In genomic region chr2:165969227-165969626, GRCh38 we compare ENCODE assay signal across 26 cellular contexts. TPM values are rescaled to one million over a fixed set of nuclear protein-coding genes. Genes with fewer than 3 reads are reported as not detected.
DNase-seq lines count a peak whose midpoint lies in the region; TF ChIP-seq lines count a peak whose summit lies in the region.
"Had no signal": no experiment of that assay in that cellular context is flagged by ENCODE, and none has a peak within 500 bp of the region (broad histone marks: within the 10 kb centered on the region; RNA-seq: fewer than 3 reads in every experiment).

No MANE protein-coding gene starts in this region.

- no peaks in the 10 kb centered on the region for H3K4me1 ChIP-seq in suprapubic skin
- H3K4me1 ChIP-seq: colonic mucosa, gastrocnemius medialis, Peyer's patch, stomach, tibial artery had no signal

- DNase-seq in NCI-H2171 treated with DMSO at 0.1 percent for 48 hours (lab: John Stamatoyannopoulos, UW) (peak; percentile 9), NCI-H2171 (lab: John Stamatoyannopoulos, UW) (no peak), SK-MEL-5 (ENCODE audit: low read depth, low spot score) (peak; percentile 59), fibroblast of pulmonary artery (ENCODE audit: low read depth) (peak; percentile 19), SHP77 (lab: John Stamatoyannopoulos, UW) (no peak), T-helper 1 cell (no peak), suprapubic skin (ENCODE audit: low spot score in 2 of 2) (no peak)
- DNase-seq: activated CD4-positive, alpha-beta T cell treated with anti-CD3 and anti-CD28 coated beads, Interleukin-2, amount 50 U/mL, for 48 hours; activated CD8-positive, alpha-beta memory T cell treated with anti-CD3 and anti-CD28 coated beads, Interleukin-2, amount 50 U/mL, for 48 hours; activated naive CD4-positive, alpha-beta T cell treated with anti-CD3 and anti-CD28 coated beads, Interleukin-2, amount 50 U/mL, for 16 hours; amygdala; CD8-positive, alpha-beta memory T cell; colonic mucosa; DND-41; effector memory CD4-positive, alpha-beta T cell; gastrocnemius medialis; NCI-H1417 treated with DMSO at 0.1 percent for 48 hours; nephron progenitor cell; ovary; Peyer's patch; stomach; tibial artery had no signal

- TF ChIP-seq EP300 in Ishikawa (IDR thresholded peaks at IDR 0.05; ENCODE audit: borderline replicate concordance) (no peak), suprapubic skin (IDR thresholded peaks at IDR 0.05) (no peak)

- H3K9me3 ChIP-seq in suprapubic skin = no peaks in the 10 kb centered on the region
- H3K9me3 ChIP-seq: colonic mucosa, gastrocnemius medialis, ovary, Peyer's patch, stomach had no signal

- H3K27me3 ChIP-seq in suprapubic skin = peaks cover 5% of the 10 kb centered on the region
- H3K27me3 ChIP-seq: colonic mucosa, gastrocnemius medialis, ovary, Peyer's patch, stomach, tibial artery had no signal

- 55% methylated on average over 2 of the region's 2 CpGs for WGBS in suprapubic skin

- no peak for TF ChIP-seq POLR2A in suprapubic skin (IDR thresholded peaks at IDR 0.05)

- no peaks in the 10 kb centered on the region for H3K36me3 ChIP-seq in suprapubic skin
- H3K36me3 ChIP-seq: colonic mucosa, gastrocnemius medialis, ovary, Peyer's patch, stomach, tibial artery had no signal

- H3K4me3 ChIP-seq in fibroblast of pulmonary artery (replicated peaks; ENCODE audit: low read depth, low read length) = no peak overlapping the region
- H3K4me3 ChIP-seq in suprapubic skin = no peak overlapping the region
- H3K4me3 ChIP-seq: colonic mucosa, gastrocnemius medialis, GM23338, lung, ovary, Peyer's patch, skin epidermis, stomach, tibial artery had no signal

- TF ChIP-seq RAD21 in Ishikawa (IDR thresholded peaks at IDR 0.05; ENCODE audit: low read depth) = peak; percentile 27; the same call in 1 of the 2 replicates

- TF ChIP-seq CTCF in fibroblast of pulmonary artery (IDR thresholded peaks at IDR 0.05; ENCODE audit: low read length, missing control alignments) = no peak
- TF ChIP-seq CTCF in suprapubic skin (IDR thresholded peaks at IDR 0.05) = no peak

- H3K27ac ChIP-seq in suprapubic skin = no peak overlapping the region
- H3K27ac ChIP-seq: colonic mucosa, gastrocnemius medialis, ovary, Peyer's patch, skin epidermis, stomach, tibial artery had no signal

- in situ Hi-C loops in SK-MEL-5 (cut with HindIII; ENCODE audit: low pct_unique_long_range_greater_than_20kb, low sequenced_read_pairs) = no loop called here

TF ChIP-seq in Ishikawa, 13 proteins besides CTCF, POLR2A, EP300 and RAD21:
- TF ChIP-seq CEBPB (IDR thresholded peaks at IDR 0.05) = no peak
- no peak for TF ChIP-seq YY1 (IDR thresholded peaks at IDR 0.05; ENCODE audit: low read depth)
- no peak for TF ChIP-seq CREB1 (IDR thresholded peaks at IDR 0.05; ENCODE audit: low read depth)
- TF ChIP-seq EGR1 (IDR thresholded peaks at IDR 0.05) = no peak
- TF ChIP-seq TCF12 (IDR thresholded peaks at IDR 0.05; ENCODE audit: low read depth) = no peak
- TF ChIP-seq FOXM1 (IDR thresholded peaks at IDR 0.05; ENCODE audit: borderline replicate concordance, low read depth) = no peak
- TF ChIP-seq USF1 (IDR thresholded peaks at IDR 0.05) = no peak
- no peak for TF ChIP-seq MAX (IDR thresholded peaks at IDR 0.05)
- no peak for TF ChIP-seq REST (IDR thresholded peaks at IDR 0.05; ENCODE audit: low read depth)
- no peak for TF ChIP-seq NFIC (IDR thresholded peaks at IDR 0.05)
- TF ChIP-seq TAF1 (IDR thresholded peaks at IDR 0.05; ENCODE audit: low read depth) = no peak
- no peak for TF ChIP-seq ZBTB7A (IDR thresholded peaks at IDR 0.05; ENCODE audit: low read depth)
TF ChIP-seq in Ishikawa: peak in this region for 0.

RNA-seq across cellular contexts. Expression of gene TTC21B, which starts 15.7 kb away (rescaled TPM):
- 49.8 and 53.5 TPM in 2 replicates for total RNA-seq in SK-MEL-5 (2014; rRNA removed; shearing (Covaris generic))
- polyA plus RNA-seq in SK-MEL-5 (2015; cell fraction: cytosol; rRNA removed) = 16.8 and 19.3 TPM in 2 replicates
- polyA plus RNA-seq in SK-MEL-5 (2015; cell fraction: nucleus; rRNA removed) = 69.1 and 78.6 TPM in 2 replicates
- 10 to 100 TPM; 12.1 to 73.2 (median 27.7) TPM for total RNA-seq in suprapubic skin

Comparison
In these comparisons a context has a peak if more than half of its experiments do, and no peak if none do; other contexts are left out.
1. DNase-seq: peak in NCI-H2171 treated with DMSO at 0.1 percent for 48 hours (single experiment), SK-MEL-5 (single experiment) and fibroblast of pulmonary artery (single experiment); none in NCI-H2171 (single experiment), SHP77 (0 of 2), T-helper 1 cell (0 of 5) and suprapubic skin (0 of 2).